In the genomic region with DNA sequence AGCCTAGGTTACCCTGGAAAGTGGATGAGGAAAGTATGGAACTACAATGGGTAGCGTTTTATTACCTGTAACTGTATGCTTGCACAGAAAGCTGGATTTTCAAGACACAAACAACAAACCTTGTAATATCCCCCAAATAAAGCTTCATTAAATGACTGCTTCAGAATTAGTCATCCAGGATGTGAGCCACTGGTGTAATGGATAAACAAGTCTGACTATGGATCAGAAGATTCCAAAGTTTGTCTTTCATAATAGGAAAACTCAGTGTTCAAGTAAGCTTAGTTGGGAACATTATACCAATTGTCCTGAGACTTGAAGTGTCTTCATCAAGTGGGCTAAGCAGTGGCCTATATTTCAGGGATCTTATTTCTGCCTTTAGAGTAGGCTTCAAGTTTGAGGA, we compare ENCODE assay signal across 1 cellular context.
TF ChIP-seq lines count a peak whose summit lies in the region.

No MANE protein-coding gene starts in this region.

TF ChIP-seq in GM23338, 12 proteins besides CTCF, POLR2A, EP300 and RAD21:
- TF ChIP-seq, protein P1, sequence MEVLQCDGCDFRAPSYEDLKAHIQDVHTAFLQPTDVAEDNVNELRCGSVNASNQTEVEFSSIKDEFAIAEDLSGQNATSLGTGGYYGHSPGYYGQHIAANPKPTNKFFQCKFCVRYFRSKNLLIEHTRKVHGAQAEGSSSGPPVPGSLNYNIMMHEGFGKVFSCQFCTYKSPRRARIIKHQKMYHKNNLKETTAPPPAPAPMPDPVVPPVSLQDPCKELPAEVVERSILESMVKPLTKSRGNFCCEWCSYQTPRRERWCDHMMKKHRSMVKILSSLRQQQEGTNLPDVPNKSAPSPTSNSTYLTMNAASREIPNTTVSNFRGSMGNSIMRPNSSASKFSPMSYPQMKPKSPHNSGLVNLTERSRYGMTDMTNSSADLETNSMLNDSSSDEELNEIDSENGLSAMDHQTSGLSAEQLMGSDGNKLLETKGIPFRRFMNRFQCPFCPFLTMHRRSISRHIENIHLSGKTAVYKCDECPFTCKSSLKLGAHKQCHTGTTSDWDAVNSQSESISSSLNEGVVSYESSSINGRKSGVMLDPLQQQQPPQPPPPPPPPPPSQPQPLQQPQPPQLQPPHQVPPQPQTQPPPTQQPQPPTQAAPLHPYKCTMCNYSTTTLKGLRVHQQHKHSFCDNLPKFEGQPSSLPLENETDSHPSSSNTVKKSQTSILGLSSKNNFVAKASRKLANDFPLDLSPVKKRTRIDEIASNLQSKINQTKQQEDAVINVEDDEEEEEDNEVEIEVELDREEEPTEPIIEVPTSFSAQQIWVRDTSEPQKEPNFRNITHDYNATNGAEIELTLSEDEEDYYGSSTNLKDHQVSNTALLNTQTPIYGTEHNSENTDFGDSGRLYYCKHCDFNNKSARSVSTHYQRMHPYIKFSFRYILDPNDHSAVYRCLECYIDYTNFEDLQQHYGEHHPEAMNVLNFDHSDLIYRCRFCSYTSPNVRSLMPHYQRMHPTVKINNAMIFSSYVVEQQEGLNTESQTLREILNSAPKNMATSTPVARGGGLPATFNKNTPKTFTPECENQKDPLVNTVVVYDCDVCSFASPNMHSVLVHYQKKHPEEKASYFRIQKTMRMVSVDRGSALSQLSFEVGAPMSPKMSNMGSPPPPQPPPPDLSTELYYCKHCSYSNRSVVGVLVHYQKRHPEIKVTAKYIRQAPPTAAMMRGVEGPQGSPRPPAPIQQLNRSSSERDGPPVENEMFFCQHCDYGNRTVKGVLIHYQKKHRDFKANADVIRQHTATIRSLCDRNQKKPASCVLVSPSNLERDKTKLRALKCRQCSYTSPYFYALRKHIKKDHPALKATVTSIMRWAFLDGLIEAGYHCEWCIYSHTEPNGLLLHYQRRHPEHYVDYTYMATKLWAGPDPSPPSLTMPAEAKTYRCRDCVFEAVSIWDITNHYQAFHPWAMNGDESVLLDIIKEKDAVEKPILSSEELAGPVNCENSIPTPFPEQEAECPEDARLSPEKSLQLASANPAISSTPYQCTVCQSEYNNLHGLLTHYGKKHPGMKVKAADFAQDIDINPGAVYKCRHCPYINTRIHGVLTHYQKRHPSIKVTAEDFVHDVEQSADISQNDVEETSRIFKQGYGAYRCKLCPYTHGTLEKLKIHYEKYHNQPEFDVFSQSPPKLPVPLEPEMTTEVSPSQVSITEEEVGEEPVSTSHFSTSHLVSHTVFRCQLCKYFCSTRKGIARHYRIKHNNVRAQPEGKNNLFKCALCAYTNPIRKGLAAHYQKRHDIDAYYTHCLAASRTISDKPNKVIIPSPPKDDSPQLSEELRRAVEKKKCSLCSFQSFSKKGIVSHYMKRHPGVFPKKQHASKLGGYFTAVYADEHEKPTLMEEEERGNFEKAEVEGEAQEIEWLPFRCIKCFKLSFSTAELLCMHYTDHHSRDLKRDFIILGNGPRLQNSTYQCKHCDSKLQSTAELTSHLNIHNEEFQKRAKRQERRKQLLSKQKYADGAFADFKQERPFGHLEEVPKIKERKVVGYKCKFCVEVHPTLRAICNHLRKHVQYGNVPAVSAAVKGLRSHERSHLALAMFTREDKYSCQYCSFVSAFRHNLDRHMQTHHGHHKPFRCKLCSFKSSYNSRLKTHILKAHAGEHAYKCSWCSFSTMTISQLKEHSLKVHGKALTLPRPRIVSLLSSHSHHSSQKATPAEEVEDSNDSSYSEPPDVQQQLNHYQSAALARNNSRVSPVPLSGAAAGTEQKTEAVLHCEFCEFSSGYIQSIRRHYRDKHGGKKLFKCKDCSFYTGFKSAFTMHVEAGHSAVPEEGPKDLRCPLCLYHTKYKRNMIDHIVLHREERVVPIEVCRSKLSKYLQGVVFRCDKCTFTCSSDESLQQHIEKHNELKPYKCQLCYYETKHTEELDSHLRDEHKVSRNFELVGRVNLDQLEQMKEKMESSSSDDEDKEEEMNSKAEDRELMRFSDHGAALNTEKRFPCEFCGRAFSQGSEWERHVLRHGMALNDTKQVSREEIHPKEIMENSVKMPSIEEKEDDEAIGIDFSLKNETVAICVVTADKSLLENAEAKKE (CRISPR knock-in tag; IDR thresholded peaks at IDR 0.05) = no peak
- no peak for TF ChIP-seq JUNB (IDR thresholded peaks at IDR 0.05; ENCODE audit: unreplicated experiment)
- no peak for TF ChIP-seq EZH2phosphoT487 (IDR thresholded peaks at IDR 0.05; ENCODE audit: unreplicated experiment)
- no peak for TF ChIP-seq ZNF114 (CRISPR knock-in tag; IDR thresholded peaks at IDR 0.05)
